In genomic region chr6:142700032-142700431, GRCh38 we compare ENCODE assay signal across 14 cellular contexts.
DNase-seq lines count a peak whose midpoint lies in the region; ATAC-seq, FAIRE-seq and TF ChIP-seq lines count a peak whose summit lies in the region.
"Had no signal": no experiment of that assay in that cellular context is flagged by ENCODE, and none has a peak within 500 bp of the region (broad histone marks: within the 10 kb centered on the region; RNA-seq: fewer than 3 reads in every experiment).

No MANE protein-coding gene starts in this region.

- no peak overlapping the region for H3K4me3 ChIP-seq in GM12865 (ENCODE audit: low read depth, low read length)
- no peak overlapping the region for H3K4me3 ChIP-seq in OCI-LY7 (ENCODE audit: low read depth, low read length, poor library complexity, severe bottlenecking)

- H3K4me1 Mint-ChIP-seq in immature natural killer cell = peaks cover 1 to 9% of the 10 kb centered on the region in 2 donors

- no TSS peak for BruUV-seq in OCI-LY7 (replicated peaks; lab: Mats Ljungman, UMichigan)

- H3K27ac ChIP-seq in OCI-LY7 (ENCODE audit: low read depth, low read length, poor library complexity, severe bottlenecking) = no peak overlapping the region

- H3K27me3 Mint-ChIP-seq in immature natural killer cell (ENCODE audit: low read depth in 3 of 3) = peaks cover 0 to 2% (median 0%) of the 10 kb centered on the region in 3 donors

- no peaks in the 10 kb centered on the region for H3K9me3 ChIP-seq in OCI-LY7 (ENCODE audit: low read length)
- H3K9me3 ChIP-seq: SK-N-SH had no signal

- no peaks in the 10 kb centered on the region for H3K9me2 ChIP-seq in OCI-LY7 (ENCODE audit: insufficient read depth, low read length)
- H3K9me2 ChIP-seq: SK-N-SH had no signal

- no peaks in the 10 kb centered on the region for H3K36me3 Mint-ChIP-seq in immature natural killer cell

- H2AFZ ChIP-seq in OCI-LY7 (ENCODE audit: low read length) = no peak overlapping the region

- peaks cover 18% of the 10 kb centered on the region for H3K4me1 ChIP-seq in OCI-LY7 (ENCODE audit: insufficient read depth, low read length, poor library complexity, severe bottlenecking)

- H4K20me1 ChIP-seq in OCI-LY7 (ENCODE audit: insufficient read depth, low read length) = no peaks in the 10 kb centered on the region

- no peaks in the 10 kb centered on the region for H3K36me3 ChIP-seq in OCI-LY7 (ENCODE audit: insufficient read depth, low read length)

- intact Hi-C loops in OCI-LY7 (cut with micrococcal nuclease; ENCODE audit: unreplicated experiment) = no loop called here

- TF ChIP-seq CTCF in GM12865 (IDR thresholded peaks at IDR 0.05; ENCODE audit: insufficient read depth, low read depth, low read length, missing control alignments) (no peak), OCI-LY7 (conservative IDR thresholded peaks at IDR 0.05; ENCODE audit: low read length) (no peak), D721Med (IDR thresholded peaks at IDR 0.05; ENCODE audit: insufficient read depth, missing control alignments) (no peak)

- DNase-seq in GM12865 (ENCODE audit: low read depth) (peak; percentile 21), OCI-LY7 (ENCODE audit: low spot score) (peak; percentile 41), D721Med (ENCODE audit: insufficient read length, low spot score) (no peak), NCI-H146 treated with DMSO at 0.1 percent for 48 hours (lab: John Stamatoyannopoulos, UW; ENCODE audit: unreplicated experiment) (no peak), immature natural killer cell (no peak)
- DNase-seq: activated naive CD4-positive, alpha-beta T cell treated with Interleukin-2 at 50 U/mL for 16 hours; DMS 273 treated with DMSO at 0.1 percent for 48 hours; endodermal cell; SK-N-SH; stimulated activated CD4-positive, alpha-beta T cell treated with anti-CD3 and anti-CD28 coated beads, Interleukin-1b, Interleukin-23, amount 100 ng/mL, for 48 hours had no signal

- H3K4me3 Mint-ChIP-seq in immature natural killer cell = no peak overlapping the region
- H3K4me3 Mint-ChIP-seq: endodermal cell had no signal

- H3K27ac Mint-ChIP-seq in immature natural killer cell = no peak overlapping the region
- H3K27ac Mint-ChIP-seq: endodermal cell had no signal

- POLR2A ChIA-PET in OCI-LY7 (lab: Charles Lee) = interaction anchor here (0.6 to 1.0 kb wide), 2 partner anchors 10 to 16 kb away, joined by 3 read pairs; no protein-coding TSS in a partner anchor

- ATAC-seq in GM19395 (IDR thresholded peaks at IDR 0.05; ENCODE audit: unreplicated experiment) (peak; percentile 57), HG03103 (IDR thresholded peaks at IDR 0.05; ENCODE audit: low read depth, unreplicated experiment) (peak; percentile 56), HG03108 (IDR thresholded peaks at IDR 0.05; ENCODE audit: unreplicated experiment) (no peak)

- CTCF ChIA-PET in OCI-LY7 (lab: Charles Lee; ENCODE audit: unreplicated experiment) = no interaction called here

- peak overlapping the region; percentile 28 for H3K4me2 ChIP-seq in OCI-LY7 (ENCODE audit: low read length)
- H3K4me2 ChIP-seq: SK-N-SH had no signal

- H3K79me2 ChIP-seq in OCI-LY7 (ENCODE audit: insufficient read depth, low read depth, low read length) = no peaks in the 10 kb centered on the region

- H3K9me3 Mint-ChIP-seq in immature natural killer cell = no peaks in the 10 kb centered on the region
- H3K9me3 Mint-ChIP-seq: endodermal cell had no signal

- no peak for FAIRE-seq in D721Med (lab: Jason Lieb, UNC)
- FAIRE-seq: keratinocyte had no signal

Comparison
In these comparisons a context has a peak if more than half of its experiments do, and no peak if none do; other contexts are left out.
1. DNase-seq: peak in GM12865 (single experiment) and OCI-LY7 (single experiment); none in D721Med (single experiment), NCI-H146 treated with DMSO at 0.1 percent for 48 hours (single experiment) and immature natural killer cell (0 of 3).